18 cellular contexts compared by ENCODE assay signal in the genomic region with DNA sequence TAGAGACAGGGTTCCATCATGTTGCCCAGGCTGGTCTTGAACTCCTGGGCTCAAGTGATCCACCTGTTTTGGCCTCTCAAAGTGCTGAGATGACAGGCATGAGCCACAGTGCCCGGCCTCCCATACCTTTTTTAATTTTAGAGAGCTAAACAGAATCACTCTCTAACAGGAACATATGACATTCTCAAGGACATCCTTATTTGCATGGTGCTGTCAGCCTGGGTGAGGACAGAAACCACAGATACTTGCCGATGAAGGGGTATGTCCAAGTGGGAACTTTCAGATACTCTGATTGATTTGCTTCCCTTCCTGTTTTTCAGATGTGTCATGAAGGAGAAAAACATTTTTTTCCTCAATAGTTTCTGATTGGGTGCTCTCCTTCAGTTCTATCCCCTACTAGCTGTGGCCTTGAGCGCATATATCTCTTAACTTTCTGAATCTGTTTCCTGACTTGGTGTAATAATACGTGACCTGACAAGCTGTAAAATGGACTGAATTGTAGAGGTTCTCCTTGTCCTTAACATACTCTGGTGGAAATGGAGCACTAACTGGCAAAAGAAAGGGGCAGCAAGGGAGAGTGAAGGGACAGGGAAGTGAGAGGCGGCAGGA. TPM values are rescaled to one million over a fixed set of nuclear protein-coding genes. Genes with fewer than 3 reads are reported as not detected.
DNase-seq lines count a peak whose midpoint lies in the region; ATAC-seq and TF ChIP-seq lines count a peak whose summit lies in the region.
"Had no signal": no experiment of that assay in that cellular context is flagged by ENCODE, and none has a peak within 500 bp of the region (broad histone marks: within the 10 kb centered on the region; RNA-seq: fewer than 3 reads in every experiment).

No MANE protein-coding gene starts in this region.

- H3K4me2 ChIP-seq in DOHH2 (ENCODE audit: low read length), result peak overlapping the region; percentile 24
- H3K4me2 ChIP-seq: A549 had no signal

- no peak overlapping the region for H3K4me3 ChIP-seq in DOHH2 (ENCODE audit: low read length)
- no peak overlapping the region for H3K4me3 ChIP-seq in lower lobe of right lung
- no peak overlapping the region for H3K4me3 ChIP-seq in ascending aorta
- H3K4me3 ChIP-seq: A549, gastroesophageal sphincter, thoracic aorta had no signal

- H3K9me2 ChIP-seq in DOHH2 (replicated peaks; ENCODE audit: control insufficient read depth, low read length), result no peaks in the 10 kb centered on the region

- H3K9me3 Mint-ChIP-seq in endothelial cell (ENCODE audit: unreplicated experiment), result no peaks in the 10 kb centered on the region
- H3K9me3 Mint-ChIP-seq in HFFc6, result no peaks in the 10 kb centered on the region
- H3K9me3 Mint-ChIP-seq: natural killer cell had no signal

- no peaks in the 10 kb centered on the region for H3K9me3 ChIP-seq in DOHH2 (ENCODE audit: control insufficient read depth, insufficient read depth, low read length)
- no peaks in the 10 kb centered on the region for H3K9me3 ChIP-seq in lower lobe of right lung
- no peaks in the 10 kb centered on the region for H3K9me3 ChIP-seq in ascending aorta
- H3K9me3 ChIP-seq: A549, Caco-2, gastroesophageal sphincter, thoracic aorta had no signal

- H3F3A ChIP-seq in DOHH2 (ENCODE audit: control insufficient read depth, insufficient read depth), result no peaks in the 10 kb centered on the region

- H3K27me3 Mint-ChIP-seq in endothelial cell (ENCODE audit: unreplicated experiment), result no peaks in the 10 kb centered on the region
- peaks cover 9% of the 10 kb centered on the region for H3K27me3 Mint-ChIP-seq in HFFc6 (ENCODE audit: insufficient read depth)

- H3K27ac ChIP-seq in DOHH2 (ENCODE audit: low read depth, low read length) (no peak overlapping the region), lower lobe of right lung (no peak overlapping the region), ascending aorta (no peak overlapping the region)
- H3K27ac ChIP-seq: A549, gastroesophageal sphincter, thoracic aorta had no signal

- DNase-seq in endothelial cell (ENCODE audit: low spot score), result no peak
- no peak for DNase-seq in lower lobe of right lung
- DNase-seq in ascending aorta (ENCODE audit: low spot score in 2 of 2), result no peak
- DNase-seq in HFFc6, result no peak
- DNase-seq: Caco-2; effector memory CD4-positive, alpha-beta T cell; natural killer cell; NCI-H345; SHP77 treated with DMSO at 0.1 percent for 48 hours had no signal

- H3K4me1 Mint-ChIP-seq in endothelial cell (ENCODE audit: unreplicated experiment) (peaks cover 5% of the 10 kb centered on the region), HFFc6 (ENCODE audit: low read depth) (peaks cover 20% of the 10 kb centered on the region)

- intact Hi-C loops in lower lobe of right lung (cut with DNase I), result no loop called here
- intact Hi-C loops in ascending aorta (cut with DNase I), result no loop called here

- no peaks in the 10 kb centered on the region for H3K36me3 Mint-ChIP-seq in endothelial cell (ENCODE audit: low read depth, unreplicated experiment)
- H3K36me3 Mint-ChIP-seq in HFFc6 (ENCODE audit: low read depth), result no peaks in the 10 kb centered on the region
- H3K36me3 Mint-ChIP-seq: natural killer cell had no signal

- peak; percentile 66 for ATAC-seq in GM19372 (IDR thresholded peaks at IDR 0.05; ENCODE audit: low read depth, unreplicated experiment)
- ATAC-seq in HG02642 (IDR thresholded peaks at IDR 0.05; ENCODE audit: poor library complexity, unreplicated experiment), result peak; percentile 74
- peak; percentile 88 for ATAC-seq in HG03432 (IDR thresholded peaks at IDR 0.05; ENCODE audit: unreplicated experiment)
- no peak for ATAC-seq in lower lobe of right lung
- ATAC-seq: A549, gastroesophageal sphincter, natural killer cell had no signal

- no peak overlapping the region for H3K4me3 Mint-ChIP-seq in endothelial cell (ENCODE audit: unreplicated experiment)
- no peak overlapping the region for H3K4me3 Mint-ChIP-seq in HFFc6
- H3K4me3 Mint-ChIP-seq: natural killer cell had no signal

- H3K79me2 ChIP-seq in DOHH2 (ENCODE audit: control insufficient read depth, low read length), result no peaks in the 10 kb centered on the region

- no peaks in the 10 kb centered on the region for H4K20me1 ChIP-seq in DOHH2 (ENCODE audit: control insufficient read depth, insufficient read depth, low read depth, low read length)

- H3K36me3 ChIP-seq in DOHH2 (ENCODE audit: control insufficient read depth, low read length) (no peaks in the 10 kb centered on the region), lower lobe of right lung (no peaks in the 10 kb centered on the region), ascending aorta (no peaks in the 10 kb centered on the region)
- H3K36me3 ChIP-seq: gastroesophageal sphincter, thoracic aorta had no signal

- TF ChIP-seq CTCF in DOHH2 (IDR thresholded peaks at IDR 0.05; ENCODE audit: low read depth, low read length, poor library complexity, severe bottlenecking), result no peak
- TF ChIP-seq CTCF in endothelial cell (IDR thresholded peaks at IDR 0.05; ENCODE audit: unreplicated experiment), result no peak
- no peak for TF ChIP-seq CTCF in lower lobe of right lung (IDR thresholded peaks at IDR 0.05)
- no peak for TF ChIP-seq CTCF in ascending aorta (IDR thresholded peaks at IDR 0.05)
- no peak for TF ChIP-seq CTCF in HFFc6 (IDR thresholded peaks at IDR 0.05)

- H3K4me1 ChIP-seq in DOHH2 (ENCODE audit: control insufficient read depth, low read length) (peaks cover 16% of the 10 kb centered on the region), lower lobe of right lung (no peaks in the 10 kb centered on the region), ascending aorta (no peaks in the 10 kb centered on the region)
- H3K4me1 ChIP-seq: A549, Caco-2 had no signal

- no peaks in the 10 kb centered on the region for H3K27me3 ChIP-seq in DOHH2 (ENCODE audit: control insufficient read depth, low read length)
- no peaks in the 10 kb centered on the region for H3K27me3 ChIP-seq in lower lobe of right lung (ENCODE audit: low read depth)
- no peaks in the 10 kb centered on the region for H3K27me3 ChIP-seq in ascending aorta
- H3K27me3 ChIP-seq: gastroesophageal sphincter had no signal

- H3K27ac Mint-ChIP-seq in endothelial cell (ENCODE audit: unreplicated experiment) (no peak overlapping the region), HFFc6 (no peak overlapping the region)
- H3K27ac Mint-ChIP-seq: natural killer cell had no signal

RNA-seq across cellular contexts. Expression of a gene that starts 49.6 kb away (rescaled TPM):
- total RNA-seq in endothelial cell (ENCODE audit: unreplicated experiment), result 1.3 TPM
- not detected for total RNA-seq in lower lobe of right lung
- total RNA-seq in ascending aorta, result not detected
- total RNA-seq in HFFc6 (2021; fragmentation: NEBNext Ultra II Directional; extraction: Animal tissue kit (Norgen Biotek cat#: 25700)), result not detected
- total RNA-seq: astrocyte, gastroesophageal sphincter, M059J, thoracic aorta had no signal

Comparison
In these comparisons a context has a peak if more than half of its experiments do, and no peak if none do; other contexts are left out.
1. ATAC-seq: peak in GM19372 (single experiment), HG02642 (single experiment) and HG03432 (single experiment); none in lower lobe of right lung (0 of 2).